12 cellular contexts compared by ENCODE assay signal in the genomic region with DNA sequence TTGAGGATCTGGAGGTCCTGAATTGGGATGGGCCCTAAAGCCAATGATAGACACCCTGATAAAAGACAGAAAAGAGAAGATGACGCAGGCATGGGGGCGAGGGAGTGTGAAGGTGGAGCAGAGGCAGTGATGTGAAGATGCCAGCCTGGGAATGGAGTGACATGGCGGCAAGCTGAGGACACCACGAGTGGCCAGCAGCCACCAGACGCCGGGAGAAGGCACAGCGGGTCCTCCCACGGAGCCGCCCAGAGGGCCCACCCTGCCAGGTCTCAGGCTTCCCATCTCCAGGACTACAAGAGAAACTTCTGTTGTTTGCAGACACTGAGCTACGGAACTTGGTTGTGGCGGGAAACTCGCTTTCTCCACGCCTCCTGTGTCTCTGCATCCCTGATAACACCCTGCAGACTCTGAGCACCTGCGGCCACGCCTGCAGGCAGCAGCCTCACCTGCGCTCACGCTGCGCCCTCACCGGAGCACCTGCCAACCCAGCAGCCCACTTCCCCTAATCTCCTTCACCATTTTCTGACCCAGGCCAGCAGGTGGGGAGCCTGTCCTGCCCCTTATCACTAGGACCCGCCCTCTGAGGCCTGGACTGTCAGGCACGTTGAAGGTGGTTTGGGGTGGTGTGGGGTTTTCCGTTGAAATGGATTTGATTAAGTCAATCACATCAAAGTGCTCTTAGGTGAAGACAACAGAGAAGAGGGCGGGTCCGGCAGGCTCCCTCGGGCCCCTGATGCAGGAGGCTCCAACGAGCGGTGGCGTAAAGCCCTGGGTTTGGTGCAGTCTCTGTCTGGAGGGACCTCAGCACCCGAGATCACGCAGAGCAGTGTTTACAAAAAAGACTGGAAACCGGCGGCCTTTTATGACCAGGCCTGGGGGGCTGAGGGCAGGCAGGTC. TPM values are rescaled to one million over a fixed set of nuclear protein-coding genes. Genes with fewer than 3 reads are reported as not detected.
DNase-seq lines count a peak whose midpoint lies in the region; ATAC-seq and TF ChIP-seq lines count a peak whose summit lies in the region.
"Had no signal": no experiment of that assay in that cellular context is flagged by ENCODE, and none has a peak within 500 bp of the region (broad histone marks: within the 10 kb centered on the region; RNA-seq: fewer than 3 reads in every experiment).

No MANE protein-coding gene starts in this region.

- H3K27ac Mint-ChIP-seq in activated naive CD8-positive, alpha-beta T cell treated with anti-CD3 and anti-CD28 coated beads, Interleukin-2, amount 50 U/mL, for 24 hours, result peak overlapping the region; percentile 75
- peak overlapping the region; percentile 72 for H3K27ac Mint-ChIP-seq in stimulated activated naive CD8-positive, alpha-beta T cell treated with anti-CD3 and anti-CD28 coated beads, Interleukin-15, Interleukin-2, amounts not matched to agents 100 ng/mL and 50 ng/mL, for 24 hours
- H3K27ac Mint-ChIP-seq in type B pancreatic cell, result no peak overlapping the region

- no peaks in the 10 kb centered on the region for H3K9me3 ChIP-seq in right cardiac atrium (ENCODE audit: control insufficient read depth, low read length)
- no peaks in the 10 kb centered on the region for H3K9me3 ChIP-seq in gastrocnemius medialis
- H3K9me3 ChIP-seq: BE2C had no signal

- no peak for ATAC-seq in right cardiac atrium
- ATAC-seq in left cardiac atrium, result no peak
- ATAC-seq in activated naive CD8-positive, alpha-beta T cell treated with anti-CD3 and anti-CD28 coated beads, Interleukin-2, amount 50 U/mL, for 24 hours, result peak; percentile 25
- no peak for ATAC-seq in gastrocnemius medialis

- 82% methylated on average over 32 of the region's 32 CpGs for WGBS in right cardiac atrium

- intact Hi-C loops in right cardiac atrium (cut with DNase I), result no loop called here
- intact Hi-C loops in left cardiac atrium (cut with DNase I), result no loop called here
- intact Hi-C loops in gastrocnemius medialis (cut with DNase I; ENCODE audit: low total_unique reads), result no loop called here

- in situ Hi-C loops in gastrocnemius medialis (cut with MboI; ENCODE audit: low sequenced_read_pairs in 4 of 4), result no loop called here

- H3K36me3 Mint-ChIP-seq in activated naive CD8-positive, alpha-beta T cell treated with anti-CD3 and anti-CD28 coated beads, Interleukin-2, amount 50 U/mL, for 24 hours (ENCODE audit: low read depth), result peaks cover 3% of the 10 kb centered on the region
- H3K36me3 Mint-ChIP-seq in stimulated activated naive CD8-positive, alpha-beta T cell treated with anti-CD3 and anti-CD28 coated beads, Interleukin-15, Interleukin-2, amounts not matched to agents 100 ng/mL and 50 ng/mL, for 24 hours (ENCODE audit: low read depth), result no peaks in the 10 kb centered on the region
- no peaks in the 10 kb centered on the region for H3K36me3 Mint-ChIP-seq in type B pancreatic cell

- H3K36me3 ChIP-seq in gastrocnemius medialis, result no peaks in the 10 kb centered on the region
- H3K36me3 ChIP-seq: BE2C had no signal

- peaks cover 35% of the 10 kb centered on the region for H3K4me1 Mint-ChIP-seq in activated naive CD8-positive, alpha-beta T cell treated with anti-CD3 and anti-CD28 coated beads, Interleukin-2, amount 50 U/mL, for 24 hours
- H3K4me1 Mint-ChIP-seq in stimulated activated naive CD8-positive, alpha-beta T cell treated with anti-CD3 and anti-CD28 coated beads, Interleukin-15, Interleukin-2, amounts not matched to agents 100 ng/mL and 50 ng/mL, for 24 hours (ENCODE audit: low read depth), result peaks cover 39% of the 10 kb centered on the region
- no peaks in the 10 kb centered on the region for H3K4me1 Mint-ChIP-seq in type B pancreatic cell (ENCODE audit: unreplicated experiment)

- no peaks in the 10 kb centered on the region for H3K9me3 Mint-ChIP-seq in activated naive CD8-positive, alpha-beta T cell treated with anti-CD3 and anti-CD28 coated beads, Interleukin-2, amount 50 U/mL, for 24 hours
- H3K9me3 Mint-ChIP-seq in stimulated activated naive CD8-positive, alpha-beta T cell treated with anti-CD3 and anti-CD28 coated beads, Interleukin-15, Interleukin-2, amounts not matched to agents 100 ng/mL and 50 ng/mL, for 24 hours, result no peaks in the 10 kb centered on the region
- no peaks in the 10 kb centered on the region for H3K9me3 Mint-ChIP-seq in type B pancreatic cell

- DNase-seq in right cardiac atrium, result peak in 2 of 3 donors; percentile 38 to 48
- no peak for DNase-seq in left cardiac atrium
- peak; percentile 95 for DNase-seq in NCI-H526 (lab: John Stamatoyannopoulos, UW)
- DNase-seq in activated naive CD8-positive, alpha-beta T cell treated with anti-CD3 and anti-CD28 coated beads, Interleukin-2, amount 50 U/mL, for 24 hours, result peak; percentile 45
- no peak for DNase-seq in gastrocnemius medialis
- no peak for DNase-seq in hippocampal formation (lab: John Stamatoyannopoulos, UW)
- DNase-seq in type B pancreatic cell (ENCODE audit: extremely low spot score, unreplicated experiment), result no peak
- DNase-seq: BE2C, foreskin fibroblast, Karpas-422 had no signal

- peak overlapping the region; percentile 61 for H3K4me3 Mint-ChIP-seq in activated naive CD8-positive, alpha-beta T cell treated with anti-CD3 and anti-CD28 coated beads, Interleukin-2, amount 50 U/mL, for 24 hours
- peak overlapping the region; percentile 63 for H3K4me3 Mint-ChIP-seq in stimulated activated naive CD8-positive, alpha-beta T cell treated with anti-CD3 and anti-CD28 coated beads, Interleukin-15, Interleukin-2, amounts not matched to agents 100 ng/mL and 50 ng/mL, for 24 hours
- H3K4me3 Mint-ChIP-seq in type B pancreatic cell, result no peak overlapping the region

- TF ChIP-seq CTCF in gastrocnemius medialis (IDR thresholded peaks at IDR 0.05 in 4 of 5, conservative IDR thresholded peaks at IDR 0.05 in 1 of 5) (no peak), type B pancreatic cell (conservative IDR thresholded peaks at IDR 0.05) (no peak)

- H3K4me3 ChIP-seq in right cardiac atrium (ENCODE audit: low read length), result no peak overlapping the region
- no peak overlapping the region for H3K4me3 ChIP-seq in gastrocnemius medialis
- H3K4me3 ChIP-seq: coronary artery had no signal

- H3K27ac ChIP-seq in right cardiac atrium (ENCODE audit: low read length), result no peak overlapping the region
- no peak overlapping the region for H3K27ac ChIP-seq in gastrocnemius medialis
- H3K27ac ChIP-seq: coronary artery had no signal

- TF ChIP-seq POLR2A in gastrocnemius medialis (IDR thresholded peaks at IDR 0.05), result no peak

- H3K27me3 ChIP-seq in right cardiac atrium (ENCODE audit: control insufficient read depth, insufficient read depth) (no peaks in the 10 kb centered on the region), gastrocnemius medialis (no peaks in the 10 kb centered on the region)
- H3K27me3 ChIP-seq: BE2C had no signal

- H3K4me1 ChIP-seq in right cardiac atrium (ENCODE audit: control insufficient read depth, insufficient read depth, low read length) (no peaks in the 10 kb centered on the region), gastrocnemius medialis (no peaks in the 10 kb centered on the region)
- H3K4me1 ChIP-seq: BE2C had no signal

- no peaks in the 10 kb centered on the region for H3K27me3 Mint-ChIP-seq in activated naive CD8-positive, alpha-beta T cell treated with anti-CD3 and anti-CD28 coated beads, Interleukin-2, amount 50 U/mL, for 24 hours
- H3K27me3 Mint-ChIP-seq in stimulated activated naive CD8-positive, alpha-beta T cell treated with anti-CD3 and anti-CD28 coated beads, Interleukin-15, Interleukin-2, amounts not matched to agents 100 ng/mL and 50 ng/mL, for 24 hours, result no peaks in the 10 kb centered on the region
- no peaks in the 10 kb centered on the region for H3K27me3 Mint-ChIP-seq in type B pancreatic cell

RNA-seq across cellular contexts. Expression of a gene that starts 45.2 kb away (rescaled TPM):
- total RNA-seq in right cardiac atrium (10 to 100 TPM in 1 of 4 donors, 1 to 10 TPM in 3; 1.9 to 13.8 (median 5.6) TPM), left cardiac atrium (1 to 10 TPM; 1.4 to 9.9 TPM), gastrocnemius medialis (1 to 10 TPM in 1 of 4 donors, under 1 TPM in 3; 0.29 to 1.3 (median 0.46) TPM), type B pancreatic cell (ENCODE audit: low replicate concordance) (11.7 and 61.9 TPM in 2 replicates)
- 11.0 TPM for polyA plus RNA-seq in right cardiac atrium

Comparison
In these comparisons a context has a peak if more than half of its experiments do, and no peak if none do; other contexts are left out.
1. DNase-seq: peak in right cardiac atrium (2 of 3), NCI-H526 (2 of 2) and activated naive CD8-positive, alpha-beta T cell treated with anti-CD3 and anti-CD28 coated beads, Interleukin-2, amount 50 U/mL, for 24 hours (single experiment); none in left cardiac atrium (single experiment), gastrocnemius medialis (0 of 2), hippocampal formation (0 of 2) and type B pancreatic cell (single experiment).